In the genomic region with DNA sequence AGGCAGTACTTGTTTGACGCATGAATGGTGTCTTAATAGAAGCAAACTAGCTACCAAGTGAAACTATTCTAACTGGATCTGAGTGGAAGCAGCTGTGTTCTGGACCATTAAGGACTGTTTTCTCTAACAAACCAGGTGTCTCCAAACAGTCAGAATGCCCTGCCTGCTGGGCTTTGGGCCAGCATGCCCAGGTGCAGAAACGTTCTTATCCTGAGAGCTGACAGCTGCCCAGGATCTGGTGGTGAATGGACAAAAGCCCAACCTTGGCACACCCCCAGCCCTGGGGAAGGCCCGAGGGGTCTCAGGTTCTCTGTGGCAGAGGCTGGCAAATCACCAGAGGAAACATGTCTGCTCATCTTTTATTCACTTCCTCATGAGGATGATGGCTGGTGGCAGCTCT, we compare ENCODE assay signal across 23 cellular contexts. TPM values are rescaled to one million over a fixed set of nuclear protein-coding genes. Genes with fewer than 3 reads are reported as not detected.
A peak's percentile ranks its signal among the peaks of the same experiment; 100 is the strongest.
DNase-seq lines count a peak whose midpoint lies in the region; ATAC-seq, FAIRE-seq and TF ChIP-seq lines count a peak whose summit lies in the region.
"Had no signal": no experiment of that assay in that cellular context is flagged by ENCODE, and none has a peak within 500 bp of the region (broad histone marks: within the 10 kb centered on the region; RNA-seq: fewer than 3 reads in every experiment).

No MANE protein-coding gene starts in this region.

- H3K27me3 ChIP-seq in Loucy (ENCODE audit: insufficient read depth, low read length, poor library complexity, severe bottlenecking), result no peaks in the 10 kb centered on the region
- no peaks in the 10 kb centered on the region for H3K27me3 ChIP-seq in pancreas
- H3K27me3 ChIP-seq: sigmoid colon, tibial artery had no signal

- no peak for FAIRE-seq in pancreas (lab: Jason Lieb, UNC)
- FAIRE-seq: bronchial epithelial cell, GM12878 had no signal

- no peaks in the 10 kb centered on the region for H3K79me2 ChIP-seq in Loucy (ENCODE audit: insufficient read depth, low read length)

- H2AFZ ChIP-seq in Loucy (ENCODE audit: low read length), result 0 out of 2 replicates have a peak overlapping the region, but pooled peaks have one; percentile 34

- H3K9ac ChIP-seq in Loucy (ENCODE audit: low read depth, low read length, poor library complexity, severe bottlenecking), result no peak overlapping the region

- H3F3A ChIP-seq in Loucy (ENCODE audit: low read depth), result no peaks in the 10 kb centered on the region

- H3K4me3 ChIP-seq in Loucy (ENCODE audit: low read length, poor library complexity, severe bottlenecking), result no peak overlapping the region
- no peak overlapping the region for H3K4me3 ChIP-seq in pancreas
- H3K4me3 ChIP-seq: GM12878, HAP-1, heart left ventricle, sigmoid colon, SJSA1, tibial artery had no signal

- H3K9me2 ChIP-seq in Loucy (replicated peaks; ENCODE audit: low read depth, low read length), result no peaks in the 10 kb centered on the region

- H3K4me2 ChIP-seq in Loucy (ENCODE audit: low read depth, low read length, poor library complexity, severe bottlenecking), result no peak overlapping the region

- no peaks in the 10 kb centered on the region for H3K9me3 ChIP-seq in Loucy (ENCODE audit: insufficient read depth, low read depth, low read length)
- H3K9me3 ChIP-seq in pancreas, result no peaks in the 10 kb centered on the region
- H3K9me3 ChIP-seq: HAP-1, heart left ventricle, neutrophil, sigmoid colon, SJSA1, tibial artery had no signal

- H3K36me3 ChIP-seq in Loucy (ENCODE audit: insufficient read depth, low read length) (no peaks in the 10 kb centered on the region), pancreas (no peaks in the 10 kb centered on the region)
- H3K36me3 ChIP-seq: HAP-1, heart left ventricle, neutrophil, sigmoid colon, SJSA1, tibial artery had no signal

- ATAC-seq in pancreas (peak; percentile 83 to 92 (median 90)), HG03354 (IDR thresholded peaks at IDR 0.05; ENCODE audit: poor library complexity, severe bottlenecking, unreplicated experiment) (no peak), HG03135 (IDR thresholded peaks at IDR 0.05; ENCODE audit: unreplicated experiment) (no peak), GM18870 (IDR thresholded peaks at IDR 0.05; ENCODE audit: unreplicated experiment) (no peak), HG03095 (IDR thresholded peaks at IDR 0.05; ENCODE audit: unreplicated experiment) (no peak)
- ATAC-seq: heart left ventricle had no signal

- 15 to 19% methylated on average over 3 of the region's 3 CpGs for WGBS in pancreas, 2 donors

- peak; percentile 97 to 100 for DNase-seq in NCI-H2081 (lab: John Stamatoyannopoulos, UW)
- peak; percentile 93 for DNase-seq in NCI-H774 (lab: John Stamatoyannopoulos, UW)
- DNase-seq in pancreas, result peak; percentile 67 to 89 (median 75)
- DNase-seq: activated CD4-positive, alpha-beta T cell treated with anti-CD3 and anti-CD28 coated beads, Interleukin-2, amount 50 U/mL, for 1 hour; activated naive CD8-positive, alpha-beta T cell treated with anti-CD3 and anti-CD28 coated beads for 36 hours; activated T-cell treated with anti-CD3 and anti-CD28 coated beads, Interleukin-2, amount 50 U/mL, for 1 hour; effector CD4-positive, alpha-beta T cell; heart left ventricle; islet precursor cell; midbrain; sigmoid colon; tibial artery had no signal

- peak overlapping the region in 1 of 4 donors; percentile 34 for H3K27ac ChIP-seq in pancreas
- H3K27ac ChIP-seq: C4-2B, heart left ventricle, neutrophil, sigmoid colon, SJSA1, tibial artery had no signal

- intact Hi-C loops in pancreas (cut with DNase I), result loop anchor here in 1 of 3 donors (10.0 kb wide), 1 partner anchor 316 kb away; no protein-coding TSS in a partner anchor

- TF ChIP-seq CTCF in Loucy (conservative IDR thresholded peaks at IDR 0.05; ENCODE audit: low read length) (no peak), pancreas (IDR thresholded peaks at IDR 0.05) (no peak)

- no peaks in the 10 kb centered on the region for H4K20me1 ChIP-seq in Loucy (ENCODE audit: insufficient read depth, low read length, poor library complexity, severe bottlenecking)

- H3K4me1 ChIP-seq in Loucy (ENCODE audit: insufficient read depth, low read length, poor library complexity, severe bottlenecking) (no peaks in the 10 kb centered on the region), pancreas (peaks cover 0 to 7% (median 6%) of the 10 kb centered on the region in 3 donors)
- H3K4me1 ChIP-seq: HAP-1, heart left ventricle, sigmoid colon, SJSA1, tibial artery had no signal

RNA-seq across cellular contexts. Expression of a gene that starts 48.2 kb away (rescaled TPM):
- under 1 TPM; 0.22 to 0.78 (median 0.50) TPM for total RNA-seq in pancreas
- under 1 TPM; 0.40 to 0.72 TPM for polyA plus RNA-seq in pancreas

Comparison
In these comparisons a context has a peak if more than half of its experiments do, and no peak if none do; other contexts are left out.
1. ATAC-seq: peak in pancreas (4 of 4); none in HG03354 (single experiment), HG03135 (single experiment), GM18870 (single experiment) and HG03095 (single experiment).
2. Peak in every context shown above with its lines, with median percentiles within 50 percentile points of each other: DNase-seq.